8 cellular contexts compared by ENCODE assay signal in genomic region chr1:234975122-234975940, GRCh38.
A peak's percentile ranks its signal among the peaks of the same experiment; 100 is the strongest.
DNase-seq lines count a peak whose midpoint lies in the region; TF ChIP-seq lines count a peak whose summit lies in the region.

No MANE protein-coding gene starts in this region.

- peak; percentile 88 for DNase-seq in SHP77 treated with DMSO at 0.1 percent for 48 hours (lab: John Stamatoyannopoulos, UW)
- peak; percentile 100 for DNase-seq in renal cortical epithelial cell (ENCODE audit: low read depth)
- DNase-seq in NCI-H187 treated with DMSO at 0.1 percent for 48 hours (lab: John Stamatoyannopoulos, UW), result no peak
- DNase-seq in glutamatergic neuron, result no peak
- DNase-seq in stimulated activated CD4-positive, alpha-beta T cell treated with anti-CD3 and anti-CD28 coated beads, Interleukin-2, amount 100 ng/mL, for 24 hours, result no peak

- POLR2A ChIA-PET in HEK293 (lab: Yijun Ruan, JAX), result interaction anchor here (0.9 to 5.8 kb wide), 12 partner anchors 9 to 432 kb away, joined by 3 to 44 read pairs (median 5); partner anchors contain the start of gene IRF2BP2

- 79% methylated on average over 11 of the region's 11 CpGs for WGBS in esophagus, 2 donors

- H3K27me3 Mint-ChIP-seq in glutamatergic neuron (ENCODE audit: unreplicated experiment), result peaks cover 4% of the 10 kb centered on the region

- H3K4me3 Mint-ChIP-seq in glutamatergic neuron (ENCODE audit: unreplicated experiment), result no peak overlapping the region

- no peaks in the 10 kb centered on the region for H3K27me3 ChIP-seq in esophagus (ENCODE audit: control insufficient read depth in 1 of 2, insufficient read depth in 2 of 2, low read length in 2 of 2)

- no peaks in the 10 kb centered on the region for H3K36me3 Mint-ChIP-seq in glutamatergic neuron (ENCODE audit: unreplicated experiment)

- CTCF ChIA-PET in HEK293 (lab: Yijun Ruan, JAX), result interaction anchor here (0.6 to 3.3 kb wide), 12 partner anchors 16 to 489 kb away, joined by 3 to 25 read pairs (median 3); no protein-coding TSS in a partner anchor

- peak overlapping the region; percentile 73 for H3K27ac ChIP-seq in 22Rv1
- H3K27ac ChIP-seq in HEK293 (ENCODE audit: extremely low read depth, low read depth, low read length), result peak overlapping the region; percentile 30
- peak overlapping the region; percentile 12 to 51 for H3K27ac ChIP-seq in esophagus (ENCODE audit: low read depth in 2 of 2, low read length in 1 of 2)

- H3K4me1 ChIP-seq in HEK293 (ENCODE audit: control insufficient read depth, insufficient read depth, low read length) (peaks cover 56% of the 10 kb centered on the region), esophagus (ENCODE audit: control insufficient read depth in 2 of 2, insufficient read depth in 2 of 2, low read length in 1 of 2) (peaks cover 5 to 15% of the 10 kb centered on the region in 2 donors)

- no peak overlapping the region for H3K4me3 ChIP-seq in HEK293 (ENCODE audit: low read depth, low read length)
- no peak overlapping the region for H3K4me3 ChIP-seq in esophagus (ENCODE audit: low read depth in 1 of 2, low read length in 2 of 2)

- no peak overlapping the region for H3K27ac Mint-ChIP-seq in glutamatergic neuron (ENCODE audit: unreplicated experiment)

- H3K9me3 Mint-ChIP-seq in glutamatergic neuron (ENCODE audit: unreplicated experiment), result peaks cover 4% of the 10 kb centered on the region

- TF ChIP-seq CTCF in 22Rv1 (IDR thresholded peaks at IDR 0.05) (no peak), HEK293 (tag by site-specific recombination; IDR thresholded peaks at IDR 0.05) (no peak), glutamatergic neuron (IDR thresholded peaks at IDR 0.05; ENCODE audit: partially characterized antibody, unreplicated experiment) (no peak)

- peaks cover 44% of the 10 kb centered on the region for H3K4me1 Mint-ChIP-seq in glutamatergic neuron (ENCODE audit: low read depth, unreplicated experiment)

- H3K36me3 ChIP-seq in HEK293 (ENCODE audit: control insufficient read depth in 2 of 2, insufficient read depth in 1 of 2, low read length in 2 of 2) (no peaks in the 10 kb centered on the region), esophagus (ENCODE audit: control insufficient read depth in 2 of 2, insufficient read depth in 2 of 2, low read length in 1 of 2) (no peaks in the 10 kb centered on the region)

- H3K9me3 ChIP-seq in HEK293 (ENCODE audit: control insufficient read depth, insufficient read depth, low read depth, low read length) (no peaks in the 10 kb centered on the region), esophagus (ENCODE audit: control insufficient read depth in 2 of 2, insufficient read depth in 1 of 2, low read depth in 1 of 2, low read length in 1 of 2) (no peaks in the 10 kb centered on the region)

TF ChIP-seq in HEK293, 187 proteins besides CTCF, POLR2A, EP300 and RAD21 (continues in another document):
- peak; percentile 86 for TF ChIP-seq HIC1 (tag by site-specific recombination; IDR thresholded peaks at IDR 0.05)
- TF ChIP-seq ZNF670 (tag by site-specific recombination; IDR thresholded peaks at IDR 0.05; ENCODE audit: low read depth), result no peak
- no peak for TF ChIP-seq ZNF133 (tag by site-specific recombination; IDR thresholded peaks at IDR 0.05)
- no peak for TF ChIP-seq BCL6B (tag by site-specific recombination; IDR thresholded peaks at IDR 0.05)
- no peak for TF ChIP-seq ZNF214 (tag by site-specific recombination; IDR thresholded peaks at IDR 0.05; ENCODE audit: borderline replicate concordance)
- TF ChIP-seq ZNF140 (tag by site-specific recombination; IDR thresholded peaks at IDR 0.05), result no peak
- TF ChIP-seq IKZF3 (tag by site-specific recombination; IDR thresholded peaks at IDR 0.05), result peak; percentile 79
- peak; percentile 61; the same call in 1 of the 2 replicates for TF ChIP-seq ZBTB17 (tag by site-specific recombination; IDR thresholded peaks at IDR 0.05)
- TF ChIP-seq FEZF1 (tag by site-specific recombination; IDR thresholded peaks at IDR 0.05), result peak; percentile 96
- peak; percentile 92 for TF ChIP-seq ZXDB (tag by site-specific recombination; IDR thresholded peaks at IDR 0.05)
- TF ChIP-seq GFI1B (tag by site-specific recombination; IDR thresholded peaks at IDR 0.05), result peak; percentile 80; the same call in 1 of the 2 replicates
- TF ChIP-seq ZNF558 (tag by site-specific recombination; IDR thresholded peaks at IDR 0.05), result peak; percentile 86
- TF ChIP-seq PATZ1 (tag by site-specific recombination; IDR thresholded peaks at IDR 0.05), result peak; percentile 66; the same call in 1 of the 2 replicates
- TF ChIP-seq INSM2 (tag by site-specific recombination; IDR thresholded peaks at IDR 0.05), result peak; percentile 96
- TF ChIP-seq ZNF18 (tag by site-specific recombination; IDR thresholded peaks at IDR 0.05), result peak; percentile 40; the same call in 1 of the 2 replicates
- TF ChIP-seq ZNF324 (tag by site-specific recombination; IDR thresholded peaks at IDR 0.05), result peak; percentile 87; the same call in 1 of the 2 replicates

Comparison
In these comparisons a context has a peak if more than half of its experiments do, and no peak if none do; other contexts are left out.
1. DNase-seq: peak in SHP77 treated with DMSO at 0.1 percent for 48 hours (single experiment) and renal cortical epithelial cell (single experiment); none in NCI-H187 treated with DMSO at 0.1 percent for 48 hours (single experiment), glutamatergic neuron (single experiment) and stimulated activated CD4-positive, alpha-beta T cell treated with anti-CD3 and anti-CD28 coated beads, Interleukin-2, amount 100 ng/mL, for 24 hours (0 of 2).
2. Peak in every context shown above with its lines, with median percentiles within 50 percentile points of each other: H3K27ac ChIP-seq.